11 cellular contexts compared by ENCODE assay signal in genomic region chr7:135083005-135083404, GRCh38.
"Had no signal": no experiment of that assay in that cellular context is flagged by ENCODE, and none has a peak within 500 bp of the region (broad histone marks: within the 10 kb centered on the region; RNA-seq: fewer than 3 reads in every experiment).

No MANE protein-coding gene starts in this region.

- H3K4me3 ChIP-seq: GM23248, GM23338, HAP-1 had no signal

- H3K9me3 Mint-ChIP-seq: GM23338 had no signal

- H3K4me2 ChIP-seq: GM23338 had no signal

- H3K27ac Mint-ChIP-seq: GM23338, H9, HFFc6 had no signal

- H2AFZ ChIP-seq: GM23248, GM23338 had no signal

- ATAC-seq: GM23338, HCT116 had no signal

- H3K9me3 ChIP-seq: HAP-1 had no signal

- H3K36me3 ChIP-seq: HAP-1 had no signal

- FAIRE-seq: H1, H54 had no signal

- H3K27ac ChIP-seq: GM23248 had no signal

- DNase-seq: GM23248, GOT3, H7, H9, HCEC 1CT, HFFc6 had no signal

- H3K4me3 Mint-ChIP-seq: GM23338, H9, HFFc6 had no signal

- H3K9ac ChIP-seq: GM23248 had no signal
